ENCODE assay signal across 11 cellular contexts in genomic region chr2:230054079-230054478, GRCh38. TPM values are rescaled to one million over a fixed set of nuclear protein-coding genes. Genes with fewer than 3 reads are reported as not detected.
DNase-seq lines count a peak whose midpoint lies in the region; ATAC-seq and TF ChIP-seq lines count a peak whose summit lies in the region.
"Had no signal": no experiment of that assay in that cellular context is flagged by ENCODE, and none has a peak within 500 bp of the region (broad histone marks: within the 10 kb centered on the region; RNA-seq: fewer than 3 reads in every experiment).

No MANE protein-coding gene starts in this region.

- TF ChIP-seq CTCF in mammary epithelial cell (conservative IDR thresholded peaks at IDR 0.05 in 1 of 2, IDR thresholded peaks at IDR 0.05 in 1 of 2; ENCODE audit: extremely low read depth in 1 of 2, insufficient read depth in 1 of 2, low read depth in 1 of 2, low read length in 2 of 2) = no peak
- TF ChIP-seq CTCF in omental fat pad (IDR thresholded peaks at IDR 0.05) = no peak
- no peak for TF ChIP-seq CTCF in gastroesophageal sphincter (IDR thresholded peaks at IDR 0.05)

- no TSS peak for BruUV-seq in mammary epithelial cell (replicated peaks; lab: Mats Ljungman, UMichigan)

- no peaks in the 10 kb centered on the region for H4K20me1 ChIP-seq in mammary epithelial cell (ENCODE audit: insufficient read depth, low read length)

- intact Hi-C loops in mammary epithelial cell (cut with micrococcal nuclease) = no loop called here

- in situ Hi-C loops in mammary epithelial cell (cut with MboI; ENCODE audit: low sequenced_read_pairs in 2 of 2) = no loop called here

- dilution Hi-C loops in mammary epithelial cell (cut with HindIII; ENCODE audit: low sequenced_read_pairs) = no loop called here

- TF ChIP-seq POLR2A in gastroesophageal sphincter (IDR thresholded peaks at IDR 0.05) = no peak

- peak overlapping the region; percentile 61 for H2AFZ ChIP-seq in mammary epithelial cell (ENCODE audit: low read depth, low read length)

- H3K27me3 ChIP-seq in HUES48 (ENCODE audit: control insufficient read depth, insufficient read depth, low read length) = no peaks in the 10 kb centered on the region
- no peaks in the 10 kb centered on the region for H3K27me3 ChIP-seq in mammary epithelial cell (ENCODE audit: insufficient read depth, low read length)
- H3K27me3 ChIP-seq in gastroesophageal sphincter = no peaks in the 10 kb centered on the region
- H3K27me3 ChIP-seq: tibial artery had no signal

- no peak overlapping the region for H3K9ac ChIP-seq in HUES48 (ENCODE audit: low read depth, low read length)
- H3K9ac ChIP-seq in mammary epithelial cell (ENCODE audit: insufficient read depth, low read length) = no peak overlapping the region

- peak; percentile 80 to 83 for ATAC-seq in activated CD4-positive, CD25-positive, alpha-beta regulatory T cell treated with anti-CD3 and anti-CD28 coated beads, Interleukin-2, amount 50 U/mL, for 24 hours
- ATAC-seq in omental fat pad (ENCODE audit: low FRiP score) = peak; percentile 93
- ATAC-seq in gastroesophageal sphincter = no peak
- ATAC-seq in HG03135 (IDR thresholded peaks at IDR 0.05; ENCODE audit: unreplicated experiment) = no peak

- H3K4me3 ChIP-seq in HUES48 (ENCODE audit: low read depth, low read length) (no peak overlapping the region), mammary epithelial cell (replicated peaks in 1 of 3; ENCODE audit: insufficient read depth in 1 of 3, low read depth in 2 of 3, low read length in 3 of 3) (no peak overlapping the region), gastroesophageal sphincter (no peak overlapping the region)
- H3K4me3 ChIP-seq: tibial artery had no signal

- H3K27ac ChIP-seq in HUES48 (ENCODE audit: low read depth, low read length) (peak overlapping the region; percentile 6), mammary epithelial cell (ENCODE audit: insufficient read depth, low read depth, low read length) (peak overlapping the region; percentile 39), gastroesophageal sphincter (no peak overlapping the region)
- H3K27ac ChIP-seq: tibial artery had no signal

- H3K36me3 ChIP-seq in HUES48 (ENCODE audit: control insufficient read depth, insufficient read depth, low read length) (no peaks in the 10 kb centered on the region), mammary epithelial cell (ENCODE audit: insufficient read depth, low read length) (no peaks in the 10 kb centered on the region), gastroesophageal sphincter (no peaks in the 10 kb centered on the region)
- H3K36me3 ChIP-seq: tibial artery had no signal

- H3K4me1 ChIP-seq in HUES48 (ENCODE audit: control insufficient read depth, insufficient read depth, low read length) = no peaks in the 10 kb centered on the region
- H3K4me1 ChIP-seq in mammary epithelial cell (ENCODE audit: insufficient read depth, low read length) = peaks cover 18% of the 10 kb centered on the region
- H3K4me1 ChIP-seq in gastroesophageal sphincter = peaks cover 0 to 8% (median 0%) of the 10 kb centered on the region in 3 donors
- H3K4me1 ChIP-seq: tibial artery had no signal

- CTCF ChIA-PET in mammary epithelial cell (lab: Charles Lee; ENCODE audit: low non-redundant PET) = interaction anchor here (0.5 to 1.0 kb wide), 3 partner anchors 13 to 106 kb away, joined by 3 to 9 read pairs (median 3); no protein-coding TSS in a partner anchor

- no peak for DNase-seq in activated CD4-positive, CD25-positive, alpha-beta regulatory T cell treated with anti-CD3 and anti-CD28 coated beads, Interleukin-2, amount 50 U/mL, for 72 hours
- DNase-seq in mammary epithelial cell = peak; percentile 96
- DNase-seq in omental fat pad (ENCODE audit: low spot score) = no peak
- DNase-seq in NCI-H1092 (lab: John Stamatoyannopoulos, UW) = no peak
- DNase-seq: NCI-H187 treated with DMSO at 0.1 percent for 48 hours, SHP77, tibial artery had no signal

- no peaks in the 10 kb centered on the region for H3K79me2 ChIP-seq in mammary epithelial cell (ENCODE audit: insufficient read depth, low read length)

- no peaks in the 10 kb centered on the region for H3K9me3 ChIP-seq in HUES48 (ENCODE audit: control insufficient read depth, insufficient read depth, low read length)
- no peaks in the 10 kb centered on the region for H3K9me3 ChIP-seq in mammary epithelial cell (replicated peaks; ENCODE audit: insufficient read depth, low read length)
- no peaks in the 10 kb centered on the region for H3K9me3 ChIP-seq in gastroesophageal sphincter
- H3K9me3 ChIP-seq: tibial artery had no signal

- no peak for TF ChIP-seq EP300 in gastroesophageal sphincter (IDR thresholded peaks at IDR 0.05)

- H3K4me2 ChIP-seq in mammary epithelial cell (ENCODE audit: insufficient read depth, low read depth, low read length) = peak overlapping the region; percentile 39

RNA-seq across cellular contexts. Expression of gene SLC16A14, which starts 14.6 kb away (rescaled TPM):
- total RNA-seq in mammary epithelial cell (under 1 TPM; 0.38 to 0.67 TPM), omental fat pad (1 to 10 TPM; 1.3 to 5.5 (median 3.2) TPM), gastroesophageal sphincter (1 to 10 TPM in 3 of 4 donors, under 1 TPM in 1; 0.85 to 4.1 (median 2.7) TPM)
- polyA plus RNA-seq in mammary epithelial cell = 0.17 TPM
- not detected for polyA minus RNA-seq in mammary epithelial cell

Comparison
In these comparisons a context has a peak if more than half of its experiments do, and no peak if none do; other contexts are left out.
1. ATAC-seq: peak in activated CD4-positive, CD25-positive, alpha-beta regulatory T cell treated with anti-CD3 and anti-CD28 coated beads, Interleukin-2, amount 50 U/mL, for 24 hours (2 of 2) and omental fat pad (single experiment); none in gastroesophageal sphincter (single experiment) and HG03135 (single experiment).
2. H3K27ac ChIP-seq: peak in HUES48 (single experiment) and mammary epithelial cell (single experiment); none in gastroesophageal sphincter (0 of 4).